In the genomic region with DNA sequence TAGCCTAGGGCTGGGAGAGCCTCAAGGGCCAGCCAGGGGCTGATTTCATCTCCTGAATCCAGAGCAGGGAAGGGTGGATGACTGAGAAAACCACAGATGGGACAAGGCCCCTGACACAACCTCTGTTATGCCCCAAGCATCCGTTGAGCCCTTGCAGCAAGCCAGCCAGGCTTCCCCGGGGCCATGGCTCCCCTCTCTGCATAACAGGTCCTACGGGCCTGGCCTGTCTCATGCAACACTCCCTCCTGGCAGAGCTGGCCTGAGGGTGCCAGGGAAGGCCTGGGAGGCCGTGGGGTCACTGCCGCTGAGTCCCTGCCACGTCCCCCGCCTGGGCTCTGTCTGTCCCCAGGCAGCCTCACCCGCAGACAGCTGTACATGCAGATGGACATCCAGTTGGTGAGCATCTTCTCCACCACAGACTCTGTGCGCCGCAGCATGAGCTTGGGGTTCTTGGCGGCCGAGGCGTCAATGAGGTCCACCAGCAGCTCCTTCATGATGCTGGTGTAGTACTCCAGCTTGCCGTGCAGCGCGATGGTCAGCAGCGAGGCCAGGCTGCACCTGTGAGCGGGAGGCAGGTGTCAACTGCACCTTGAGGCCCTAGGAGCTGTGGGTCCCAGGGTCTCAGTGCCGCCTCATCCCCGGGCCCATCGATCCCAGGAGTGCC, we compare ENCODE assay signal across 2 cellular contexts.
TF ChIP-seq lines count a peak whose summit lies in the region.

No MANE protein-coding gene starts in this region.

TF ChIP-seq in SK-N-SH, 30 proteins besides CTCF, POLR2A, EP300 and RAD21 (continued from another document):
- TF ChIP-seq, protein P1, sequence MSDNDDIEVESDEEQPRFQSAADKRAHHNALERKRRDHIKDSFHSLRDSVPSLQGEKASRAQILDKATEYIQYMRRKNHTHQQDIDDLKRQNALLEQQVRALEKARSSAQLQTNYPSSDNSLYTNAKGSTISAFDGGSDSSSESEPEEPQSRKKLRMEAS (IDR thresholded peaks at IDR 0.05; ENCODE audit: low read depth): no peak
- TF ChIP-seq, protein P2, sequence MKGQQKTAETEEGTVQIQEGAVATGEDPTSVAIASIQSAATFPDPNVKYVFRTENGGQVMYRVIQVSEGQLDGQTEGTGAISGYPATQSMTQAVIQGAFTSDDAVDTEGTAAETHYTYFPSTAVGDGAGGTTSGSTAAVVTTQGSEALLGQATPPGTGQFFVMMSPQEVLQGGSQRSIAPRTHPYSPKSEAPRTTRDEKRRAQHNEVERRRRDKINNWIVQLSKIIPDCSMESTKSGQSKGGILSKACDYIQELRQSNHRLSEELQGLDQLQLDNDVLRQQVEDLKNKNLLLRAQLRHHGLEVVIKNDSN (IDR thresholded peaks at IDR 0.05; ENCODE audit: borderline replicate concordance, low read depth): no peak
- TF ChIP-seq MXI1 (IDR thresholded peaks at IDR 0.05; ENCODE audit: low read depth, low read length): no peak
- no peak for TF ChIP-seq CHD2 (IDR thresholded peaks at IDR 0.05; ENCODE audit: low read length, partially characterized antibody)
- no peak for TF ChIP-seq SIN3A (IDR thresholded peaks at IDR 0.05; ENCODE audit: borderline replicate concordance, low read depth, low read length)
- TF ChIP-seq SMC3 (IDR thresholded peaks at IDR 0.05; ENCODE audit: low read depth, low read length): no peak
- TF ChIP-seq GABPA (IDR thresholded peaks at IDR 0.05; ENCODE audit: low read depth): no peak

TF ChIP-seq in WTC11, 78 proteins besides CTCF, POLR2A, EP300 and RAD21 (continued from another document):
- TF ChIP-seq, protein P3, sequence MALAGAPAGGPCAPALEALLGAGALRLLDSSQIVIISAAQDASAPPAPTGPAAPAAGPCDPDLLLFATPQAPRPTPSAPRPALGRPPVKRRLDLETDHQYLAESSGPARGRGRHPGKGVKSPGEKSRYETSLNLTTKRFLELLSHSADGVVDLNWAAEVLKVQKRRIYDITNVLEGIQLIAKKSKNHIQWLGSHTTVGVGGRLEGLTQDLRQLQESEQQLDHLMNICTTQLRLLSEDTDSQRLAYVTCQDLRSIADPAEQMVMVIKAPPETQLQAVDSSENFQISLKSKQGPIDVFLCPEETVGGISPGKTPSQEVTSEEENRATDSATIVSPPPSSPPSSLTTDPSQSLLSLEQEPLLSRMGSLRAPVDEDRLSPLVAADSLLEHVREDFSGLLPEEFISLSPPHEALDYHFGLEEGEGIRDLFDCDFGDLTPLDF (CRISPR knock-in tag; IDR thresholded peaks at IDR 0.05): no peak
- TF ChIP-seq NR2C2 (CRISPR knock-in tag; IDR thresholded peaks at IDR 0.05) (no peak), ZNF138 (CRISPR knock-in tag; conservative IDR thresholded peaks at IDR 0.05) (no peak), OVOL2 (CRISPR knock-in tag; IDR thresholded peaks at IDR 0.05; ENCODE audit: borderline replicate concordance) (no peak)
TF ChIP-seq in WTC11: peak in this region for 0.
